Comparison of ENCODE assay signal across 18 cellular contexts in the genomic region with DNA sequence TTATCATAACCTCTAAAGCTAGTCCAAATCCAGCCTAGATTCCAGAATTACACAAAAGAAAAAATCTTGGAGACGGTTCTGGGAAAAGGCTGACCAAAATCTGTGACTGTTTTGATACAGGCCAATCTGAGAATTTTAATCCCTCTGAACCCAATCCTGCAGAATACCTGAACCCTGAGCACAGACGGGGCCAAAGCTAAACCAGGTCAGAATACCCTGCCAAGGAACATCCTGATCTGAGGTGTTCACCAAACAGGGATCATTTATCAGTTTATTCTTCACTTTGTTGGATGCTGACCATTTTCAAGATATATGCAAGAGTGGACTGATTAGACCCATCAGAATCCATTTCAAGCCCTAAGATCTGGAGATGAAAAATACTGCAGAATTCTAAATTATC. TPM values are rescaled to one million over a fixed set of nuclear protein-coding genes. Genes with fewer than 3 reads are reported as not detected.
DNase-seq lines count a peak whose midpoint lies in the region; ATAC-seq and TF ChIP-seq lines count a peak whose summit lies in the region.
"Had no signal": no experiment of that assay in that cellular context is flagged by ENCODE, and none has a peak within 500 bp of the region (broad histone marks: within the 10 kb centered on the region; RNA-seq: fewer than 3 reads in every experiment).

No MANE protein-coding gene starts in this region.

- H3F3A ChIP-seq in neural cell (ENCODE audit: insufficient read depth, low read length, poor library complexity, severe bottlenecking), result peaks cover 5% of the 10 kb centered on the region

- peaks cover 61% of the 10 kb centered on the region for H3K4me1 ChIP-seq in CD4-positive, alpha-beta memory T cell (ENCODE audit: insufficient read depth, low read length)
- peaks cover 51% of the 10 kb centered on the region for H3K4me1 ChIP-seq in KMS-11 (ENCODE audit: low read depth, poor library complexity, severe bottlenecking)

- peak overlapping the region in 1 of 7 donors; percentile 75 for H3K27ac Mint-ChIP-seq in CD4-positive, alpha-beta memory T cell
- H3K27ac Mint-ChIP-seq: activated CD4-positive, alpha-beta T cell treated with anti-CD3 and anti-CD28 coated beads for 36 hours had no signal

- H3K36me3 Mint-ChIP-seq in CD4-positive, alpha-beta memory T cell, result peaks cover 3 to 18% of the 10 kb centered on the region in 2 donors

- peaks cover 82% of the 10 kb centered on the region for H3K79me2 ChIP-seq in KMS-11 (ENCODE audit: insufficient read depth, low read depth)
- peaks cover 78% of the 10 kb centered on the region for H3K79me2 ChIP-seq in neural cell (replicated peaks; ENCODE audit: insufficient read depth, low read length)

- H3K9me3 ChIP-seq in CD4-positive, alpha-beta memory T cell (ENCODE audit: control insufficient read depth in 1 of 2, low read length in 2 of 2), result no peaks in the 10 kb centered on the region
- no peaks in the 10 kb centered on the region for H3K9me3 ChIP-seq in neural cell (ENCODE audit: low read length)

- H3K4me2 ChIP-seq in KMS-11 (peak overlapping the region; percentile 98; the same call in 1 of the 2 replicates), neural cell (ENCODE audit: low read length) (peak overlapping the region; percentile 76)

- H3K9ac ChIP-seq in KMS-11 (no peak overlapping the region), neural cell (ENCODE audit: low read length) (no peak overlapping the region)

- DNase-seq in CD4-positive, alpha-beta memory T cell, result no peak
- peak; percentile 39 for DNase-seq in cerebellar cortex (ENCODE audit: low spot score)
- no peak for DNase-seq in NCI-H2227 treated with DMSO at 0.1 percent for 48 hours (lab: John Stamatoyannopoulos, UW)
- DNase-seq: activated CD4-positive, alpha-beta T cell treated with anti-CD3 and anti-CD28 coated beads for 36 hours; activated gamma-delta T cell treated with Interleukin-2 at 50 U/mL for 16 hours; aorta; foreskin fibroblast; Kasumi-1; left colon; NCI-H1436; SIG-M5; stimulated activated CD4-positive, alpha-beta T cell treated with anti-CD3 and anti-CD28 coated beads, Interleukin-4, amount 100 ng/mL, for 4 hours; stimulated activated CD8-positive, alpha-beta memory T cell treated with anti-CD3 and anti-CD28 coated beads, Interleukin-4, amount 100 ng/mL, for 48 hours had no signal

- no peaks in the 10 kb centered on the region for H3K9me2 ChIP-seq in neural cell (ENCODE audit: insufficient read depth, low read length)

- ATAC-seq in GM18867 (IDR thresholded peaks at IDR 0.05; ENCODE audit: unreplicated experiment), result no peak
- no peak for ATAC-seq in HG02884 (IDR thresholded peaks at IDR 0.05; ENCODE audit: unreplicated experiment)
- ATAC-seq: activated CD4-positive, alpha-beta T cell treated with anti-CD3 and anti-CD28 coated beads for 36 hours; left colon had no signal

- H2AFZ ChIP-seq in KMS-11 (ENCODE audit: low read depth) (no peak overlapping the region), neural cell (ENCODE audit: low read depth, low read length) (no peak overlapping the region)

- no peak overlapping the region for H3K4me3 ChIP-seq in CD4-positive, alpha-beta memory T cell (ENCODE audit: low read length in 2 of 2)
- H3K4me3 ChIP-seq in KMS-11 (IDR thresholded peaks at IDR 0.05; ENCODE audit: insufficient read depth, low read depth, low read length) (no peak overlapping the region), neural cell (ENCODE audit: low read length) (peak overlapping the region; percentile 44)
- H3K4me3 ChIP-seq: skin epidermis had no signal

- H3K27me3 Mint-ChIP-seq in CD4-positive, alpha-beta memory T cell, result no peaks in the 10 kb centered on the region
- H3K27me3 Mint-ChIP-seq: activated CD4-positive, alpha-beta T cell treated with anti-CD3 and anti-CD28 coated beads for 36 hours had no signal

- no peak for TF ChIP-seq EP300 in neural cell (conservative IDR thresholded peaks at IDR 0.05; ENCODE audit: poor library complexity, severe bottlenecking)

- H3K27ac ChIP-seq in CD4-positive, alpha-beta memory T cell (ENCODE audit: low read depth, low read length), result no peak overlapping the region
- no peak overlapping the region for H3K27ac ChIP-seq in KMS-11
- no peak overlapping the region for H3K27ac ChIP-seq in neural cell (ENCODE audit: low read length)
- H3K27ac ChIP-seq: skin epidermis had no signal

- no peaks in the 10 kb centered on the region for H3K27me3 ChIP-seq in CD4-positive, alpha-beta memory T cell (ENCODE audit: insufficient read depth, low read length)
- no peaks in the 10 kb centered on the region for H3K27me3 ChIP-seq in KMS-11 (ENCODE audit: insufficient read depth, low read depth)
- no peaks in the 10 kb centered on the region for H3K27me3 ChIP-seq in neural cell (ENCODE audit: insufficient read depth, low read depth, low read length)

- peaks cover 0 to 2% (median 0%) of the 10 kb centered on the region in 8 donors for H3K9me3 Mint-ChIP-seq in CD4-positive, alpha-beta memory T cell

- POLR2A ChIA-PET in CD4-positive, alpha-beta memory T cell (lab: Charles Lee; ENCODE audit: partially characterized antibody), result no interaction called here

- peak overlapping the region in 6 of 8 donors; percentile 13 to 69 (median 48) for H3K4me3 Mint-ChIP-seq in CD4-positive, alpha-beta memory T cell

- H3K36me3 ChIP-seq in CD4-positive, alpha-beta memory T cell (ENCODE audit: insufficient read depth, low read length), result no peaks in the 10 kb centered on the region
- H3K36me3 ChIP-seq in KMS-11 (ENCODE audit: insufficient read depth) (no peaks in the 10 kb centered on the region), neural cell (ENCODE audit: insufficient read depth, low read length) (no peaks in the 10 kb centered on the region)

- intact Hi-C loops in CD4-positive, alpha-beta memory T cell (cut with micrococcal nuclease), result no loop called here

- no peak for TF ChIP-seq CTCF in KMS-11 (conservative IDR thresholded peaks at IDR 0.05; ENCODE audit: low read depth, low read length)
- no peak for TF ChIP-seq CTCF in neural cell (IDR thresholded peaks at IDR 0.05; ENCODE audit: poor library complexity, severe bottlenecking)

- peaks cover 59% of the 10 kb centered on the region for H4K20me1 ChIP-seq in KMS-11 (ENCODE audit: insufficient read depth)
- no peaks in the 10 kb centered on the region for H4K20me1 ChIP-seq in neural cell (ENCODE audit: insufficient read depth)

- no peak for TF ChIP-seq RAD21 in neural cell (conservative IDR thresholded peaks at IDR 0.05)

- CTCF ChIA-PET in CD4-positive, alpha-beta memory T cell (lab: Charles Lee; ENCODE audit: partially characterized antibody), result interaction anchor here (1.4 kb wide), 1 partner anchor 20 kb away, joined by 3 read pairs; no protein-coding TSS in a partner anchor

- peaks cover 42 to 79% (median 54%) of the 10 kb centered on the region in 4 donors for H3K4me1 Mint-ChIP-seq in CD4-positive, alpha-beta memory T cell

TF ChIP-seq in neural cell, 6 proteins besides CTCF, POLR2A, EP300 and RAD21:
- TF ChIP-seq MXI1 (conservative IDR thresholded peaks at IDR 0.05; ENCODE audit: poor library complexity, severe bottlenecking), result no peak
- no peak for TF ChIP-seq SMC3 (conservative IDR thresholded peaks at IDR 0.05; ENCODE audit: poor library complexity)
- no peak for TF ChIP-seq EZH2 (IDR thresholded peaks at IDR 0.05; ENCODE audit: borderline replicate concordance, insufficient read depth, low read length, poor library complexity, severe bottlenecking)
- TF ChIP-seq, protein P1, sequence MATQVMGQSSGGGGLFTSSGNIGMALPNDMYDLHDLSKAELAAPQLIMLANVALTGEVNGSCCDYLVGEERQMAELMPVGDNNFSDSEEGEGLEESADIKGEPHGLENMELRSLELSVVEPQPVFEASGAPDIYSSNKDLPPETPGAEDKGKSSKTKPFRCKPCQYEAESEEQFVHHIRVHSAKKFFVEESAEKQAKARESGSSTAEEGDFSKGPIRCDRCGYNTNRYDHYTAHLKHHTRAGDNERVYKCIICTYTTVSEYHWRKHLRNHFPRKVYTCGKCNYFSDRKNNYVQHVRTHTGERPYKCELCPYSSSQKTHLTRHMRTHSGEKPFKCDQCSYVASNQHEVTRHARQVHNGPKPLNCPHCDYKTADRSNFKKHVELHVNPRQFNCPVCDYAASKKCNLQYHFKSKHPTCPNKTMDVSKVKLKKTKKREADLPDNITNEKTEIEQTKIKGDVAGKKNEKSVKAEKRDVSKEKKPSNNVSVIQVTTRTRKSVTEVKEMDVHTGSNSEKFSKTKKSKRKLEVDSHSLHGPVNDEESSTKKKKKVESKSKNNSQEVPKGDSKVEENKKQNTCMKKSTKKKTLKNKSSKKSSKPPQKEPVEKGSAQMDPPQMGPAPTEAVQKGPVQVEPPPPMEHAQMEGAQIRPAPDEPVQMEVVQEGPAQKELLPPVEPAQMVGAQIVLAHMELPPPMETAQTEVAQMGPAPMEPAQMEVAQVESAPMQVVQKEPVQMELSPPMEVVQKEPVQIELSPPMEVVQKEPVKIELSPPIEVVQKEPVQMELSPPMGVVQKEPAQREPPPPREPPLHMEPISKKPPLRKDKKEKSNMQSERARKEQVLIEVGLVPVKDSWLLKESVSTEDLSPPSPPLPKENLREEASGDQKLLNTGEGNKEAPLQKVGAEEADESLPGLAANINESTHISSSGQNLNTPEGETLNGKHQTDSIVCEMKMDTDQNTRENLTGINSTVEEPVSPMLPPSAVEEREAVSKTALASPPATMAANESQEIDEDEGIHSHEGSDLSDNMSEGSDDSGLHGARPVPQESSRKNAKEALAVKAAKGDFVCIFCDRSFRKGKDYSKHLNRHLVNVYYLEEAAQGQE (IDR thresholded peaks at IDR 0.05; ENCODE audit: borderline replicate concordance), result no peak
- TF ChIP-seq POLR2AphosphoS5 (IDR thresholded peaks at IDR 0.05), result no peak
- TF ChIP-seq TAF1 (IDR thresholded peaks at IDR 0.05; ENCODE audit: low read depth), result no peak

RNA-seq across cellular contexts. Expression of a gene that starts 3.6 kb away (rescaled TPM):
- total RNA-seq in CD4-positive, alpha-beta memory T cell, result 10 to 100 TPM; 49.2 TPM
- polyA plus RNA-seq in CD4-positive, alpha-beta memory T cell, result 1 to 10 TPM; 2.0 to 4.8 TPM
- 11.1 and 12.8 TPM in 2 replicates for polyA plus RNA-seq in neural cell
- 43.6 and 63.8 TPM in 2 replicates for polyA minus RNA-seq in neural cell
